Comparison of ENCODE assay signal across 19 cellular contexts in genomic region chr5:1538741-1539392, GRCh38. TPM values are rescaled to one million over a fixed set of nuclear protein-coding genes. Genes with fewer than 3 reads are reported as not detected.
DNase-seq lines count a peak whose midpoint lies in the region; ATAC-seq and TF ChIP-seq lines count a peak whose summit lies in the region.
"Had no signal": no experiment of that assay in that cellular context is flagged by ENCODE, and none has a peak within 500 bp of the region (broad histone marks: within the 10 kb centered on the region; RNA-seq: fewer than 3 reads in every experiment).

No MANE protein-coding gene starts in this region.

- H3K9me3 ChIP-seq in CD8-positive, alpha-beta memory T cell (ENCODE audit: low read length), result no peaks in the 10 kb centered on the region
- peaks cover 0 to 5% of the 10 kb centered on the region in 2 donors for H3K9me3 ChIP-seq in neuronal stem cell (replicated peaks in 1 of 2; ENCODE audit: control insufficient read depth in 2 of 2, insufficient read depth in 1 of 2, low read depth in 1 of 2, low read length in 2 of 2)
- no peaks in the 10 kb centered on the region for H3K9me3 ChIP-seq in gastrocnemius medialis
- H3K9me3 ChIP-seq: body of pancreas, esophagus muscularis mucosa, upper lobe of left lung had no signal

- H3K4me3 ChIP-seq in CD8-positive, alpha-beta memory T cell (ENCODE audit: low read length), result no peak overlapping the region
- no peak overlapping the region for H3K4me3 ChIP-seq in neuronal stem cell (ENCODE audit: low read length in 2 of 2)
- H3K4me3 ChIP-seq in gastrocnemius medialis, result no peak overlapping the region
- H3K4me3 ChIP-seq: A549, body of pancreas, dorsolateral prefrontal cortex, esophagus muscularis mucosa, upper lobe of left lung had no signal

- H2BK5ac ChIP-seq in neuronal stem cell (ENCODE audit: low read length), result no peak overlapping the region

- H3K36me3 ChIP-seq in CD8-positive, alpha-beta memory T cell (ENCODE audit: insufficient read depth, low read length), result no peaks in the 10 kb centered on the region
- H3K36me3 ChIP-seq in neuronal stem cell (replicated peaks in 1 of 2; ENCODE audit: control insufficient read depth in 2 of 2, insufficient read depth in 2 of 2, low read length in 2 of 2), result no peaks in the 10 kb centered on the region
- no peaks in the 10 kb centered on the region for H3K36me3 ChIP-seq in gastrocnemius medialis
- H3K36me3 ChIP-seq: esophagus muscularis mucosa, upper lobe of left lung had no signal

- no peak overlapping the region for H2AFZ ChIP-seq in neuronal stem cell (ENCODE audit: low read length)

- peak overlapping the region; percentile 80 for H3K23ac ChIP-seq in neuronal stem cell (ENCODE audit: low read depth, low read length, poor library complexity)

- in situ Hi-C loops in gastrocnemius medialis (cut with MboI; ENCODE audit: low sequenced_read_pairs in 4 of 4), result no loop called here

- no peak overlapping the region for H2BK120ac ChIP-seq in neuronal stem cell (ENCODE audit: low read depth, low read length)

- H3K27me3 Mint-ChIP-seq in activated CD4-positive, alpha-beta memory T cell treated with anti-CD3 and anti-CD28 coated beads, Interleukin-2, amount 10 ng/mL, durations not matched to agents 7 days and 5 days, result peaks cover 10% of the 10 kb centered on the region
- H3K27me3 Mint-ChIP-seq in activated CD4-positive, alpha-beta memory T cell treated with anti-CD3 and anti-CD28 coated beads for 36 hours, result no peaks in the 10 kb centered on the region
- no peaks in the 10 kb centered on the region for H3K27me3 Mint-ChIP-seq in CD8-positive, alpha-beta memory T cell
- no peaks in the 10 kb centered on the region for H3K27me3 Mint-ChIP-seq in central memory CD8-positive, alpha-beta T cell
- H3K27me3 Mint-ChIP-seq: stimulated activated naive CD8-positive, alpha-beta T cell treated with anti-CD3 and anti-CD28 coated beads, Interleukin-15, Interleukin-2, amounts not matched to agents 100 ng/mL and 50 ng/mL, for 24 hours had no signal

- H2BK12ac ChIP-seq in neuronal stem cell (ENCODE audit: low read length), result peak overlapping the region; percentile 46

- H3K9ac ChIP-seq in neuronal stem cell (ENCODE audit: low read depth, low read length, poor library complexity), result no peak overlapping the region

- no peak for TF ChIP-seq POLR2A in gastrocnemius medialis (IDR thresholded peaks at IDR 0.05)

- no peak overlapping the region for H3K27ac ChIP-seq in CD8-positive, alpha-beta memory T cell (ENCODE audit: low read depth, low read length)
- H3K27ac ChIP-seq in neuronal stem cell (replicated peaks; ENCODE audit: low read length), result no peak overlapping the region
- no peak overlapping the region for H3K27ac ChIP-seq in gastrocnemius medialis
- H3K27ac ChIP-seq: body of pancreas, dorsolateral prefrontal cortex, esophagus muscularis mucosa had no signal

- ATAC-seq in central memory CD8-positive, alpha-beta T cell (replicated peaks; ENCODE audit: extremely low read depth, poor library complexity, severe bottlenecking), result no peak
- ATAC-seq in sciatic nerve (no peak), gastrocnemius medialis (no peak)
- ATAC-seq: A549, body of pancreas, left ventricle myocardium superior had no signal

- H3K4ac ChIP-seq in neuronal stem cell (ENCODE audit: low read length), result no peak overlapping the region

- no peak overlapping the region for H3K4me3 Mint-ChIP-seq in activated CD4-positive, alpha-beta memory T cell treated with anti-CD3 and anti-CD28 coated beads, Interleukin-2, amount 10 ng/mL, durations not matched to agents 7 days and 5 days
- no peak overlapping the region for H3K4me3 Mint-ChIP-seq in activated CD4-positive, alpha-beta memory T cell treated with anti-CD3 and anti-CD28 coated beads for 36 hours
- peak overlapping the region in 2 of 7 donors; percentile 22 to 52 for H3K4me3 Mint-ChIP-seq in CD8-positive, alpha-beta memory T cell
- peak overlapping the region; percentile 29 for H3K4me3 Mint-ChIP-seq in central memory CD8-positive, alpha-beta T cell
- H3K4me3 Mint-ChIP-seq: nephron; stimulated activated naive CD8-positive, alpha-beta T cell treated with anti-CD3 and anti-CD28 coated beads, Interleukin-15, Interleukin-2, amounts not matched to agents 100 ng/mL and 50 ng/mL, for 24 hours had no signal

- H3K14ac ChIP-seq in neuronal stem cell (ENCODE audit: low read length), result no peak overlapping the region

- POLR2A ChIA-PET in activated CD4-positive, alpha-beta memory T cell treated with anti-CD3 and anti-CD28 coated beads, Interleukin-2, amount 10 ng/mL, durations not matched to agents 7 days and 5 days (lab: Charles Lee), result interaction anchor here (0.9 kb wide), 1 partner anchor 15 kb away, joined by 3 read pairs; the partner anchor contains the start of gene LPCAT1
- POLR2A ChIA-PET in activated CD4-positive, alpha-beta memory T cell treated with anti-CD3 and anti-CD28 coated beads for 36 hours (lab: Charles Lee), result no interaction called here
- POLR2A ChIA-PET in CD8-positive, alpha-beta memory T cell (lab: Charles Lee), result no interaction called here

- H3K79me1 ChIP-seq in neuronal stem cell (ENCODE audit: low read depth, low read length), result no peaks in the 10 kb centered on the region

- H2AK5ac ChIP-seq in neuronal stem cell (ENCODE audit: low read depth, low read length), result peak overlapping the region; percentile 40

- H4K91ac ChIP-seq in neuronal stem cell (ENCODE audit: low read depth, low read length, poor library complexity), result no peak overlapping the region

- no CpG with 5 or more reads among the region's 13 CpGs for WGBS in neuronal stem cell (ENCODE audit: extremely low coverage in 2 of 2, insufficient read length in 2 of 2, insufficient replicate concordance in 1 of 2), 2 donors

- H3K9me3 Mint-ChIP-seq in activated CD4-positive, alpha-beta memory T cell treated with anti-CD3 and anti-CD28 coated beads, Interleukin-2, amount 10 ng/mL, durations not matched to agents 7 days and 5 days, result peaks cover 8% of the 10 kb centered on the region
- no peaks in the 10 kb centered on the region for H3K9me3 Mint-ChIP-seq in activated CD4-positive, alpha-beta memory T cell treated with anti-CD3 and anti-CD28 coated beads for 36 hours
- H3K9me3 Mint-ChIP-seq in CD8-positive, alpha-beta memory T cell, result no peaks in the 10 kb centered on the region
- H3K9me3 Mint-ChIP-seq in central memory CD8-positive, alpha-beta T cell, result no peaks in the 10 kb centered on the region
- H3K9me3 Mint-ChIP-seq: nephron; stimulated activated naive CD8-positive, alpha-beta T cell treated with anti-CD3 and anti-CD28 coated beads, Interleukin-15, Interleukin-2, amounts not matched to agents 100 ng/mL and 50 ng/mL, for 24 hours had no signal

- H3K36me3 Mint-ChIP-seq in activated CD4-positive, alpha-beta memory T cell treated with anti-CD3 and anti-CD28 coated beads, Interleukin-2, amount 10 ng/mL, durations not matched to agents 7 days and 5 days (ENCODE audit: low read depth), result no peaks in the 10 kb centered on the region
- H3K36me3 Mint-ChIP-seq in activated CD4-positive, alpha-beta memory T cell treated with anti-CD3 and anti-CD28 coated beads for 36 hours, result no peaks in the 10 kb centered on the region
- H3K36me3 Mint-ChIP-seq in CD8-positive, alpha-beta memory T cell, result no peaks in the 10 kb centered on the region
- H3K36me3 Mint-ChIP-seq in central memory CD8-positive, alpha-beta T cell (ENCODE audit: insufficient read depth), result peaks cover 11% of the 10 kb centered on the region

- peaks cover 26% of the 10 kb centered on the region for H3K4me1 ChIP-seq in CD8-positive, alpha-beta memory T cell (ENCODE audit: insufficient read depth, low read length)
- peaks cover 0 to 1% of the 10 kb centered on the region in 2 donors for H3K4me1 ChIP-seq in neuronal stem cell (ENCODE audit: control insufficient read depth in 2 of 2, insufficient read depth in 1 of 2, low read depth in 1 of 2, low read length in 2 of 2)
- H3K4me1 ChIP-seq in gastrocnemius medialis, result no peaks in the 10 kb centered on the region

- DNase-seq in activated CD4-positive, alpha-beta memory T cell treated with anti-CD3 and anti-CD28 coated beads, Interleukin-2, amount 10 ng/mL, durations not matched to agents 7 days and 5 days, result peak; percentile 4
- no peak for DNase-seq in activated CD4-positive, alpha-beta memory T cell treated with anti-CD3 and anti-CD28 coated beads for 36 hours
- DNase-seq in CD8-positive, alpha-beta memory T cell, result no peak
- peak in 1 of 2 donors; percentile 6 for DNase-seq in central memory CD8-positive, alpha-beta T cell (ENCODE audit: low spot score in 2 of 2)
- DNase-seq in neuronal stem cell (ENCODE audit: low spot score) (no peak), sciatic nerve (ENCODE audit: low spot score) (no peak), gastrocnemius medialis (no peak), cerebellar nuclear complex (lab: John Stamatoyannopoulos, UW) (no peak)
- DNase-seq: body of pancreas; left ventricle myocardium superior; NCI-H1436 treated with DMSO at 0.1 percent for 48 hours; NCI-H774; stimulated activated CD4-positive, alpha-beta T cell treated with anti-CD3 and anti-CD28 coated beads, Interleukin-15, amount 100 ng/mL, for 24 hours had no signal

- H2BK15ac ChIP-seq in neuronal stem cell (ENCODE audit: low read length), result no peak overlapping the region

- intact Hi-C loops in activated CD4-positive, alpha-beta memory T cell treated with anti-CD3 and anti-CD28 coated beads for 36 hours (cut with micrococcal nuclease), result loop anchor here (10.0 kb wide), 2 partner anchors 56 to 154 kb away; no protein-coding TSS in a partner anchor
- intact Hi-C loops in sciatic nerve (cut with DNase I), result no loop called here
- intact Hi-C loops in gastrocnemius medialis (cut with DNase I; ENCODE audit: low total_unique reads), result no loop called here

- no peaks in the 10 kb centered on the region for H3K27me3 ChIP-seq in CD8-positive, alpha-beta memory T cell (ENCODE audit: insufficient read depth, low read length, poor library complexity, severe bottlenecking)
- H3K27me3 ChIP-seq in neuronal stem cell (ENCODE audit: control insufficient read depth in 3 of 3, insufficient read depth in 3 of 3, low read depth in 1 of 3, low read length in 3 of 3) (peaks cover 0 to 29% (median 0%) of the 10 kb centered on the region in 3 experiments), gastrocnemius medialis (no peaks in the 10 kb centered on the region)
- H3K27me3 ChIP-seq: body of pancreas, esophagus muscularis mucosa, upper lobe of left lung had no signal

- peaks cover 26% of the 10 kb centered on the region for H3K4me1 Mint-ChIP-seq in activated CD4-positive, alpha-beta memory T cell treated with anti-CD3 and anti-CD28 coated beads, Interleukin-2, amount 10 ng/mL, durations not matched to agents 7 days and 5 days
- peaks cover 21% of the 10 kb centered on the region for H3K4me1 Mint-ChIP-seq in activated CD4-positive, alpha-beta memory T cell treated with anti-CD3 and anti-CD28 coated beads for 36 hours (ENCODE audit: low read depth)
- peaks cover 29 to 38% (median 34%) of the 10 kb centered on the region in 3 donors for H3K4me1 Mint-ChIP-seq in CD8-positive, alpha-beta memory T cell
- H3K4me1 Mint-ChIP-seq in central memory CD8-positive, alpha-beta T cell, result peaks cover 37% of the 10 kb centered on the region

- H3K18ac ChIP-seq in neuronal stem cell (ENCODE audit: low read length), result peak overlapping the region; percentile 78

- no peak overlapping the region for H3K27ac Mint-ChIP-seq in activated CD4-positive, alpha-beta memory T cell treated with anti-CD3 and anti-CD28 coated beads, Interleukin-2, amount 10 ng/mL, durations not matched to agents 7 days and 5 days
- no peak overlapping the region for H3K27ac Mint-ChIP-seq in activated CD4-positive, alpha-beta memory T cell treated with anti-CD3 and anti-CD28 coated beads for 36 hours
- H3K27ac Mint-ChIP-seq in CD8-positive, alpha-beta memory T cell, result peak overlapping the region; percentile 68 to 97 (median 91)
- peak overlapping the region; percentile 93 for H3K27ac Mint-ChIP-seq in central memory CD8-positive, alpha-beta T cell (ENCODE audit: low read depth)
- H3K27ac Mint-ChIP-seq: nephron; stimulated activated naive CD8-positive, alpha-beta T cell treated with anti-CD3 and anti-CD28 coated beads, Interleukin-15, Interleukin-2, amounts not matched to agents 100 ng/mL and 50 ng/mL, for 24 hours had no signal

- no peak overlapping the region for H4K8ac ChIP-seq in neuronal stem cell (ENCODE audit: low read depth, low read length)

- H3K4me2 ChIP-seq in neuronal stem cell (ENCODE audit: insufficient read depth, low read length, poor library complexity, severe bottlenecking), result no peak overlapping the region
- H3K4me2 ChIP-seq: A549 had no signal

- CTCF ChIA-PET in activated CD4-positive, alpha-beta memory T cell treated with anti-CD3 and anti-CD28 coated beads, Interleukin-2, amount 10 ng/mL, durations not matched to agents 7 days and 5 days (lab: Charles Lee), result no interaction called here
- CTCF ChIA-PET in activated CD4-positive, alpha-beta memory T cell treated with anti-CD3 and anti-CD28 coated beads for 36 hours (lab: Charles Lee), result no interaction called here
- CTCF ChIA-PET in CD8-positive, alpha-beta memory T cell (lab: Charles Lee), result interaction anchor here (1.6 kb wide), 1 partner anchor 159 kb away, joined by 4 read pairs; no protein-coding TSS in a partner anchor

- TF ChIP-seq CTCF in gastrocnemius medialis (IDR thresholded peaks at IDR 0.05 in 4 of 5, conservative IDR thresholded peaks at IDR 0.05 in 1 of 5), result no peak

RNA-seq across cellular contexts. Expression of gene LPCAT1, which starts 15.1 kb away (rescaled TPM):
- total RNA-seq in activated CD4-positive, alpha-beta memory T cell treated with anti-CD3 and anti-CD28 coated beads, Interleukin-2, amount 10 ng/mL, durations not matched to agents 7 days and 5 days, result 10 to 100 TPM; 68.7 to 71.4 TPM
- total RNA-seq in activated CD4-positive, alpha-beta memory T cell treated with anti-CD3 and anti-CD28 coated beads for 36 hours, result 10 to 100 TPM; 48.4 to 51.4 TPM
- 100 to 1,000 TPM in 1 of 2 experiments, 10 to 100 TPM in 1; 92.5 to 101 TPM for total RNA-seq in CD8-positive, alpha-beta memory T cell
- 95.9 TPM for polyA plus RNA-seq in CD8-positive, alpha-beta memory T cell
- polyA plus RNA-seq in neuronal stem cell (2013, experiment 1 of 2), result 92.2 TPM
- polyA plus RNA-seq in neuronal stem cell (2013, experiment 2 of 2), result 93.4 TPM
- total RNA-seq in sciatic nerve (44.4 TPM), gastrocnemius medialis (1 to 10 TPM; 1.4 to 9.2 (median 4.2) TPM)

Comparison
In these comparisons a context has a peak if more than half of its experiments do, and no peak if none do; other contexts are left out.
1. H3K27ac Mint-ChIP-seq: peak in CD8-positive, alpha-beta memory T cell (8 of 8) and central memory CD8-positive, alpha-beta T cell (single experiment); none in activated CD4-positive, alpha-beta memory T cell treated with anti-CD3 and anti-CD28 coated beads, Interleukin-2, amount 10 ng/mL, durations not matched to agents 7 days and 5 days (single experiment) and activated CD4-positive, alpha-beta memory T cell treated with anti-CD3 and anti-CD28 coated beads for 36 hours (single experiment).